8 cellular contexts compared by ENCODE assay signal in genomic region chrX:119605739-119606507, GRCh38. TPM values are rescaled to one million over a fixed set of nuclear protein-coding genes. Genes with fewer than 3 reads are reported as not detected.
DNase-seq lines count a peak whose midpoint lies in the region; ATAC-seq and TF ChIP-seq lines count a peak whose summit lies in the region.

TSS of gene NKRF (minus strand) at chrX:119606424.

- H3K36me3 Mint-ChIP-seq in effector memory CD8-positive, alpha-beta T cell (ENCODE audit: insufficient read depth) = peaks cover 18% of the 10 kb centered on the region
- H3K36me3 Mint-ChIP-seq in mesothelial cell of epicardium = peaks cover 3% of the 10 kb centered on the region

- peak within 1 kb of the TSS; percentile 95 to 97 for H3K27ac Mint-ChIP-seq in effector memory CD8-positive, alpha-beta T cell
- peak within 1 kb of the TSS; percentile 96 for H3K27ac Mint-ChIP-seq in mesothelial cell of epicardium

- no peaks in the 10 kb centered on the region; the same call in 1 of the 2 replicates for H3K36me3 ChIP-seq in BE2C

- H3K9me3 Mint-ChIP-seq in effector memory CD8-positive, alpha-beta T cell = no peaks in the 10 kb centered on the region
- H3K9me3 Mint-ChIP-seq in mesothelial cell of epicardium = peaks cover 12% of the 10 kb centered on the region

- H3K4me1 ChIP-seq in BE2C = no peaks in the 10 kb centered on the region

- ATAC-seq in HG03457 (IDR thresholded peaks at IDR 0.05; ENCODE audit: unreplicated experiment) = peak; percentile 74
- peak; percentile 76 for ATAC-seq in effector memory CD8-positive, alpha-beta T cell (replicated peaks)

- peak within 1 kb of the TSS; percentile 77 for H3K4me3 ChIP-seq in BE2C (ENCODE audit: low read depth, low read length)

- H3K4me1 Mint-ChIP-seq in effector memory CD8-positive, alpha-beta T cell (ENCODE audit: low read depth in 2 of 2) = peaks cover 15 to 16% of the 10 kb centered on the region in 2 donors
- peaks cover 21% of the 10 kb centered on the region for H3K4me1 Mint-ChIP-seq in mesothelial cell of epicardium

- H3K27me3 ChIP-seq in BE2C = no peaks in the 10 kb centered on the region

- H3K27me3 Mint-ChIP-seq in effector memory CD8-positive, alpha-beta T cell = no peaks in the 10 kb centered on the region
- H3K27me3 Mint-ChIP-seq in mesothelial cell of epicardium (ENCODE audit: low read depth) = no peaks in the 10 kb centered on the region

- peak within 1 kb of the TSS; percentile 93 to 96 for H3K4me3 Mint-ChIP-seq in effector memory CD8-positive, alpha-beta T cell
- peak within 1 kb of the TSS; percentile 88 for H3K4me3 Mint-ChIP-seq in mesothelial cell of epicardium

- H3K9me3 ChIP-seq in BE2C = no peaks in the 10 kb centered on the region

- TF ChIP-seq CTCF in BE2C (IDR thresholded peaks at IDR 0.05; ENCODE audit: low read depth, low read length) (no peak), mesothelial cell of epicardium (IDR thresholded peaks at IDR 0.05; ENCODE audit: unreplicated experiment) (no peak)

- DNase-seq in BE2C = peak; percentile 92
- peak; percentile 44 for DNase-seq in GM19240 (ENCODE audit: insufficient read length, low spot score)
- peak; percentile 96 for DNase-seq in NCI-H69 (lab: John Stamatoyannopoulos, UW)
- peak; percentile 67 to 79 for DNase-seq in activated CD8-positive, alpha-beta memory T cell treated with anti-CD3 and anti-CD28 coated beads for 4 hours (ENCODE audit: low read depth in 2 of 2)
- peak; percentile 84 to 89 (median 87) for DNase-seq in effector memory CD8-positive, alpha-beta T cell
- peak; percentile 74 to 85 for DNase-seq in mesothelial cell of epicardium (ENCODE audit: low spot score in 2 of 2, unreplicated experiment in 2 of 2)
- DNase-seq in stimulated activated CD8-positive, alpha-beta memory T cell treated with anti-CD3 and anti-CD28 coated beads, Interleukin-15, amount 100 ng/mL, for 48 hours (ENCODE audit: low read depth in 2 of 2) = peak; percentile 73 to 80

RNA-seq across cellular contexts. Expression of gene NKRF, which starts in this region (rescaled TPM):
- 16.9 TPM for polyA plus RNA-seq in BE2C (2012; ENCODE audit: insufficient read depth, insufficient read length, low read depth)
- 11.0 to 11.6 TPM (median 11.0 TPM) in 3 replicates for total RNA-seq in mesothelial cell of epicardium

Comparison
In these comparisons a context has a peak if more than half of its experiments do, and no peak if none do; other contexts are left out.
1. Peak in every context shown above with its lines: DNase-seq, ATAC-seq and H3K4me3 ChIP-seq.
2. DNase-seq: peak in every context shown above with its lines; median percentile 96 in NCI-H69; 92 in BE2C; 87 in effector memory CD8-positive, alpha-beta T cell; 80 in mesothelial cell of epicardium; 76 in stimulated activated CD8-positive, alpha-beta memory T cell treated with anti-CD3 and anti-CD28 coated beads, Interleukin-15, amount 100 ng/mL, for 48 hours; 73 in activated CD8-positive, alpha-beta memory T cell treated with anti-CD3 and anti-CD28 coated beads for 4 hours; 44 in GM19240.